Comparison of ENCODE assay signal across 8 cellular contexts in genomic region chr6:157021267-157022021, GRCh38.
DNase-seq lines count a peak whose midpoint lies in the region; ATAC-seq and TF ChIP-seq lines count a peak whose summit lies in the region.

No MANE protein-coding gene starts in this region.

- no peaks in the 10 kb centered on the region for H3K9me2 ChIP-seq in neural cell (ENCODE audit: insufficient read depth, low read length)

- DNase-seq in ELR (ENCODE audit: low read depth): peak; percentile 90
- peak; percentile 92 for DNase-seq in KBM-7
- peak; percentile 93 for DNase-seq in RPMI8226
- DNase-seq in activated effector memory CD4-positive, alpha-beta T cell treated with Interleukin-2 at 50 U/mL for 16 hours: peak; percentile 84
- peak; percentile 86 for DNase-seq in fibroblast of the aortic adventitia (ENCODE audit: low read depth)
- peak; percentile 94 to 96 for DNase-seq in stimulated activated naive CD8-positive, alpha-beta T cell treated with anti-CD3 and anti-CD28 coated beads, Interleukin-15, amount 100 ng/mL, for 72 hours

- no peaks in the 10 kb centered on the region for H4K20me1 ChIP-seq in neural cell (ENCODE audit: insufficient read depth)

- H2AFZ ChIP-seq in neural cell (ENCODE audit: low read depth, low read length): peak overlapping the region; percentile 21

- no peaks in the 10 kb centered on the region for H3K36me3 ChIP-seq in neural cell (ENCODE audit: insufficient read depth, low read length)

- peak; percentile 69 for ATAC-seq in GM21737 (IDR thresholded peaks at IDR 0.05; ENCODE audit: unreplicated experiment)
- peak; percentile 92 for ATAC-seq in stimulated activated naive CD8-positive, alpha-beta T cell treated with anti-CD3 and anti-CD28 coated beads, Interleukin-15, amount 100 ng/mL, for 72 hours

- H3K4me3 ChIP-seq in fibroblast of the aortic adventitia (ENCODE audit: low read depth, low read length) (peak overlapping the region; percentile 74), neural cell (ENCODE audit: low read length) (peak overlapping the region; percentile 85)

- peak overlapping the region; percentile 99 to 100 for H3K27ac Mint-ChIP-seq in stimulated activated naive CD8-positive, alpha-beta T cell treated with anti-CD3 and anti-CD28 coated beads, Interleukin-15, amount 100 ng/mL, for 72 hours

- peak; percentile 71 for TF ChIP-seq RAD21 in neural cell (conservative IDR thresholded peaks at IDR 0.05)

- no peaks in the 10 kb centered on the region for H3K9me3 Mint-ChIP-seq in stimulated activated naive CD8-positive, alpha-beta T cell treated with anti-CD3 and anti-CD28 coated beads, Interleukin-15, amount 100 ng/mL, for 72 hours

- peaks cover 53% of the 10 kb centered on the region for H3K4me1 Mint-ChIP-seq in stimulated activated naive CD8-positive, alpha-beta T cell treated with anti-CD3 and anti-CD28 coated beads, Interleukin-15, amount 100 ng/mL, for 72 hours

- peaks cover 4% of the 10 kb centered on the region for H3F3A ChIP-seq in neural cell (ENCODE audit: insufficient read depth, low read length, poor library complexity, severe bottlenecking)

- H3K27me3 ChIP-seq in neural cell (ENCODE audit: insufficient read depth, low read depth, low read length): no peaks in the 10 kb centered on the region

- peak overlapping the region; percentile 96 for H3K4me3 Mint-ChIP-seq in stimulated activated naive CD8-positive, alpha-beta T cell treated with anti-CD3 and anti-CD28 coated beads, Interleukin-15, amount 100 ng/mL, for 72 hours

- H3K9ac ChIP-seq in neural cell (ENCODE audit: low read length): peak overlapping the region; percentile 80

- TF ChIP-seq CTCF in fibroblast of the aortic adventitia (IDR thresholded peaks at IDR 0.05; ENCODE audit: insufficient read depth, low read length) (peak; percentile 30), neural cell (IDR thresholded peaks at IDR 0.05; ENCODE audit: poor library complexity, severe bottlenecking) (peak; percentile 70)

- in situ Hi-C loops in KBM-7 (cut with MboI; ENCODE audit: low pct_unique_long_range_greater_than_20kb, low sequenced_read_pairs): no loop called here

- peak overlapping the region; percentile 81 for H3K4me2 ChIP-seq in neural cell (ENCODE audit: low read length)

- H3K27me3 Mint-ChIP-seq in stimulated activated naive CD8-positive, alpha-beta T cell treated with anti-CD3 and anti-CD28 coated beads, Interleukin-15, amount 100 ng/mL, for 72 hours: no peaks in the 10 kb centered on the region

- H3K27ac ChIP-seq in neural cell (ENCODE audit: low read length): peak overlapping the region; percentile 81

- peaks cover 49% of the 10 kb centered on the region for H3K79me2 ChIP-seq in neural cell (replicated peaks; ENCODE audit: insufficient read depth, low read length)

- no peaks in the 10 kb centered on the region for H3K9me3 ChIP-seq in neural cell (ENCODE audit: low read length)

- peak; percentile 49 for TF ChIP-seq EP300 in neural cell (conservative IDR thresholded peaks at IDR 0.05; ENCODE audit: poor library complexity, severe bottlenecking)

TF ChIP-seq in neural cell, 6 proteins besides CTCF, POLR2A, EP300 and RAD21:
- TF ChIP-seq EZH2 (IDR thresholded peaks at IDR 0.05; ENCODE audit: borderline replicate concordance, insufficient read depth, low read length, poor library complexity, severe bottlenecking): no peak
- TF ChIP-seq TAF1 (IDR thresholded peaks at IDR 0.05; ENCODE audit: low read depth): peak; percentile 55
- peak; percentile 74 for TF ChIP-seq SMC3 (conservative IDR thresholded peaks at IDR 0.05; ENCODE audit: poor library complexity)
- TF ChIP-seq MXI1 (conservative IDR thresholded peaks at IDR 0.05; ENCODE audit: poor library complexity, severe bottlenecking): peak; percentile 94
- peak; percentile 49 for TF ChIP-seq POLR2AphosphoS5 (IDR thresholded peaks at IDR 0.05)
- peak; percentile 21 for TF ChIP-seq REST (IDR thresholded peaks at IDR 0.05; ENCODE audit: borderline replicate concordance)

Comparison
In these comparisons a context has a peak if more than half of its experiments do, and no peak if none do; other contexts are left out.
1. Peak in every context shown above with its lines: DNase-seq, ATAC-seq, H3K4me3 ChIP-seq and H3K27ac ChIP-seq.